ENCODE assay signal across 17 cellular contexts in genomic region chr2:3584608-3585007, GRCh38. TPM values are rescaled to one million over a fixed set of nuclear protein-coding genes. Genes with fewer than 3 reads are reported as not detected.
DNase-seq lines count a peak whose midpoint lies in the region; ATAC-seq and TF ChIP-seq lines count a peak whose summit lies in the region.
"Had no signal": no experiment of that assay in that cellular context is flagged by ENCODE, and none has a peak within 500 bp of the region (broad histone marks: within the 10 kb centered on the region; RNA-seq: fewer than 3 reads in every experiment).

No MANE protein-coding gene starts in this region.

- H3K27me3 ChIP-seq in subcutaneous abdominal adipose tissue (ENCODE audit: control insufficient read depth in 5 of 5, insufficient read depth in 4 of 5, low read length in 5 of 5): peaks cover 0 to 4% (median 0%) of the 10 kb centered on the region in 5 donors
- H3K27me3 ChIP-seq: MG63 had no signal

- H3K27ac Mint-ChIP-seq in HFFc6 (peak overlapping the region; percentile 81; the same call in 1 of the 2 replicates), chondrocyte (ENCODE audit: unreplicated experiment) (peak overlapping the region; percentile 87), CD14-positive monocyte (no peak overlapping the region)
- H3K27ac Mint-ChIP-seq: WTC11 had no signal

- intact Hi-C loops in CD14-positive monocyte (cut with micrococcal nuclease): loop anchor here in 1 of 2 donors (5.0 kb wide), 1 partner anchor 37 kb away; no protein-coding TSS in a partner anchor

- H3K9me3 ChIP-seq in mesodermal cell (ENCODE audit: control insufficient read depth, low read length) (no peaks in the 10 kb centered on the region), subcutaneous abdominal adipose tissue (ENCODE audit: control insufficient read depth in 5 of 5, low read length in 5 of 5) (no peaks in the 10 kb centered on the region)
- H3K9me3 ChIP-seq: MG63 had no signal

- H3K27ac ChIP-seq in mesodermal cell (ENCODE audit: low read depth, low read length, severe bottlenecking): peak overlapping the region; percentile 29
- peak overlapping the region; percentile 90 for H3K27ac ChIP-seq in subcutaneous abdominal adipose tissue (ENCODE audit: low read depth, low read length)
- H3K27ac ChIP-seq: GM23248 had no signal

- H3K4me3 ChIP-seq in mesodermal cell (ENCODE audit: extremely low read depth, insufficient read depth, low read length, poor library complexity, severe bottlenecking): no peak overlapping the region
- H3K4me3 ChIP-seq in subcutaneous abdominal adipose tissue (ENCODE audit: low read depth in 1 of 5, low read length in 5 of 5): peak overlapping the region in 1 of 5 donors; percentile 45
- H3K4me3 ChIP-seq: GM23248, MG63, smooth muscle cell had no signal

- H3K4me1 ChIP-seq in mesodermal cell (ENCODE audit: control insufficient read depth, insufficient read depth, low read length, poor library complexity, severe bottlenecking): no peaks in the 10 kb centered on the region
- H3K4me1 ChIP-seq in subcutaneous abdominal adipose tissue (ENCODE audit: control insufficient read depth in 5 of 5, insufficient read depth in 5 of 5, low read length in 5 of 5): peaks cover 4 to 34% (median 17%) of the 10 kb centered on the region in 5 donors

- H3K36me3 Mint-ChIP-seq in HFFc6 (ENCODE audit: low read depth) (peaks cover 20% of the 10 kb centered on the region), chondrocyte (ENCODE audit: low read depth) (peaks cover 21% of the 10 kb centered on the region), CD14-positive monocyte (peaks cover 37 to 45% of the 10 kb centered on the region in 2 donors)

- H3K4me1 Mint-ChIP-seq in HFFc6 (ENCODE audit: low read depth) (peaks cover 38% of the 10 kb centered on the region), chondrocyte (ENCODE audit: low read depth) (peaks cover 29% of the 10 kb centered on the region), CD14-positive monocyte (no peaks in the 10 kb centered on the region)
- H3K4me1 Mint-ChIP-seq: WTC11 had no signal

- H3K9ac ChIP-seq in subcutaneous abdominal adipose tissue (ENCODE audit: low read length in 5 of 5): peak overlapping the region in 1 of 5 donors; percentile 40
- H3K9ac ChIP-seq: GM23248 had no signal

- no peak for ATAC-seq in HG02884 (IDR thresholded peaks at IDR 0.05; ENCODE audit: unreplicated experiment)
- ATAC-seq: PC-3; stimulated activated naive CD8-positive, alpha-beta T cell treated with anti-CD3 and anti-CD28 coated beads, Interleukin-15, amount 100 ng/mL, for 72 hours; WTC11 had no signal

- peaks cover 3% of the 10 kb centered on the region for H3K27me3 Mint-ChIP-seq in HFFc6 (ENCODE audit: insufficient read depth)
- no peaks in the 10 kb centered on the region for H3K27me3 Mint-ChIP-seq in chondrocyte (ENCODE audit: low read depth)
- H3K27me3 Mint-ChIP-seq in CD14-positive monocyte (ENCODE audit: low read depth in 3 of 3): no peaks in the 10 kb centered on the region
- H3K27me3 Mint-ChIP-seq: stimulated activated naive CD8-positive, alpha-beta T cell treated with anti-CD3 and anti-CD28 coated beads, Interleukin-15, amount 100 ng/mL, for 72 hours had no signal

- peaks cover 65% of the 10 kb centered on the region for H3K36me3 ChIP-seq in mesodermal cell (ENCODE audit: control insufficient read depth, insufficient read depth, low read length)
- peaks cover 23 to 36% (median 29%) of the 10 kb centered on the region in 5 donors for H3K36me3 ChIP-seq in subcutaneous abdominal adipose tissue (ENCODE audit: control insufficient read depth in 5 of 5, insufficient read depth in 5 of 5, low read length in 5 of 5)

- no CpG with 5 or more reads among the region's 3 CpGs for WGBS in mesodermal cell (ENCODE audit: insufficient coverage in 2 of 2), 2 experiments

- no peak for TF ChIP-seq CTCF in HFFc6 (IDR thresholded peaks at IDR 0.05)
- no peak for TF ChIP-seq CTCF in chondrocyte (IDR thresholded peaks at IDR 0.05)
- no peak for TF ChIP-seq CTCF in CD14-positive monocyte (IDR thresholded peaks at IDR 0.05)

- no peaks in the 10 kb centered on the region for H3K9me3 Mint-ChIP-seq in HFFc6
- H3K9me3 Mint-ChIP-seq in chondrocyte (ENCODE audit: low read depth): no peaks in the 10 kb centered on the region
- H3K9me3 Mint-ChIP-seq in CD14-positive monocyte: no peaks in the 10 kb centered on the region
- H3K9me3 Mint-ChIP-seq: stimulated activated naive CD8-positive, alpha-beta T cell treated with anti-CD3 and anti-CD28 coated beads, Interleukin-15, amount 100 ng/mL, for 72 hours had no signal

- H3K4me3 Mint-ChIP-seq in HFFc6: peak overlapping the region; percentile 74; the same call in 1 of the 2 replicates
- H3K4me3 Mint-ChIP-seq in chondrocyte (ENCODE audit: unreplicated experiment): no peak overlapping the region
- no peak overlapping the region for H3K4me3 Mint-ChIP-seq in CD14-positive monocyte
- H3K4me3 Mint-ChIP-seq: stimulated activated naive CD8-positive, alpha-beta T cell treated with anti-CD3 and anti-CD28 coated beads, Interleukin-15, amount 100 ng/mL, for 72 hours; WTC11 had no signal

- DNase-seq in HFFc6 (no peak), chondrocyte (ENCODE audit: low spot score) (no peak), CD14-positive monocyte (ENCODE audit: low spot score) (no peak), NCI-H2029 (lab: John Stamatoyannopoulos, UW) (no peak)
- DNase-seq in stimulated activated CD4-positive, alpha-beta T cell treated with anti-CD3 and anti-CD28 coated beads, Interleukin-2, amount 100 ng/mL, for 24 hours: no peak
- DNase-seq: dermis blood vessel endothelial cell; GM23248; MG63; NCI-H2081; NCI-H526 treated with DMSO at 0.1 percent for 48 hours; PC-3; stimulated activated naive CD8-positive, alpha-beta T cell treated with anti-CD3 and anti-CD28 coated beads, Interleukin-15, amount 100 ng/mL, for 72 hours had no signal

RNA-seq across cellular contexts. Expression of gene RPS7, which starts 9.5 kb away (rescaled TPM):
- total RNA-seq in HFFc6 (2021; fragmentation: NEBNext Ultra II Directional; extraction: Animal tissue kit (Norgen Biotek cat#: 25700)): 1,000 to 10,000 TPM; 1,288 to 1,437 (median 1,316) TPM
- total RNA-seq in chondrocyte: 724 to 826 TPM (median 808 TPM) in 3 replicates
- 1,875 TPM for polyA plus RNA-seq in mesodermal cell (2013, experiment 1 of 2)
- polyA plus RNA-seq in mesodermal cell (2013, experiment 2 of 2): 1,958 TPM
- 100 to 1,000 TPM; 510 to 608 TPM for polyA plus RNA-seq in CD14-positive monocyte

RNA-seq across cellular contexts. Expression of gene COLEC11, which starts 10.3 kb away (rescaled TPM):
- not detected for total RNA-seq in HFFc6 (2021; fragmentation: NEBNext Ultra II Directional; extraction: Animal tissue kit (Norgen Biotek cat#: 25700))
- not detected in 3 replicates for total RNA-seq in chondrocyte
- 2.6 TPM for polyA plus RNA-seq in mesodermal cell (2013, experiment 1 of 2)
- 0.81 TPM for polyA plus RNA-seq in mesodermal cell (2013, experiment 2 of 2)
- polyA plus RNA-seq in CD14-positive monocyte: not detected
- total RNA-seq: GM23248 had no signal
- polyA plus RNA-seq: GM23248 had no signal

RNA-seq across cellular contexts. Expression of gene RNASEH1, which starts 26.5 kb away (rescaled TPM):
- total RNA-seq in HFFc6 (2021; fragmentation: NEBNext Ultra II Directional; extraction: Animal tissue kit (Norgen Biotek cat#: 25700)): 10 to 100 TPM; 36.9 to 43.6 (median 39.7) TPM
- 28.9 to 32.7 TPM (median 29.2 TPM) in 3 replicates for total RNA-seq in chondrocyte
- polyA plus RNA-seq in mesodermal cell (2013, experiment 1 of 2): 23.2 TPM
- 20.8 TPM for polyA plus RNA-seq in mesodermal cell (2013, experiment 2 of 2)
- polyA plus RNA-seq in CD14-positive monocyte: 10 to 100 TPM; 14.2 to 16.4 TPM

Comparison
In these comparisons a context has a peak if more than half of its experiments do, and no peak if none do; other contexts are left out.
1. H3K27ac Mint-ChIP-seq: peak in HFFc6 (single experiment) and chondrocyte (single experiment); none in CD14-positive monocyte (0 of 7).